17 cellular contexts compared by ENCODE assay signal in genomic region chr5:168137265-168137664, GRCh38.
DNase-seq lines count a peak whose midpoint lies in the region; ATAC-seq and TF ChIP-seq lines count a peak whose summit lies in the region.
"Had no signal": no experiment of that assay in that cellular context is flagged by ENCODE, and none has a peak within 500 bp of the region (broad histone marks: within the 10 kb centered on the region; RNA-seq: fewer than 3 reads in every experiment).

No MANE protein-coding gene starts in this region.

- H3K9ac ChIP-seq in mammary epithelial cell (ENCODE audit: insufficient read depth, low read length), result no peak overlapping the region

- dilution Hi-C loops in mammary epithelial cell (cut with HindIII; ENCODE audit: low sequenced_read_pairs), result no loop called here

- CTCF ChIA-PET in MCF 10A (lab: Yijun Ruan, JAX), result interaction anchor here (0.6 kb wide), 1 partner anchor 1367 kb away, joined by 3 read pairs; no protein-coding TSS in a partner anchor
- CTCF ChIA-PET in mammary epithelial cell (lab: Charles Lee; ENCODE audit: low non-redundant PET), result no interaction called here
- CTCF ChIA-PET in HEK293T (lab: Yijun Ruan, JAX), result interaction anchor here (0.6 kb wide), 1 partner anchor 400 kb away, joined by 3 read pairs; no protein-coding TSS in a partner anchor
- CTCF ChIA-PET in activated CD4-positive, alpha-beta memory T cell treated with anti-CD3 and anti-CD28 coated beads, Interleukin-2, amount 10 ng/mL, durations not matched to agents 7 days and 5 days (lab: Charles Lee), result no interaction called here

- H2AFZ ChIP-seq in mammary epithelial cell (ENCODE audit: low read depth, low read length), result no peak overlapping the region

- H4K20me1 ChIP-seq in mammary epithelial cell (ENCODE audit: insufficient read depth, low read length), result no peaks in the 10 kb centered on the region

- DNase-seq in MCF 10A (ENCODE audit: unreplicated experiment) (peak; percentile 26), mammary epithelial cell (no peak), HEK293T (ENCODE audit: extremely low spot score) (no peak), ACHN (no peak), suprapubic skin (ENCODE audit: low spot score in 2 of 2) (no peak)
- DNase-seq in activated CD4-positive, alpha-beta memory T cell treated with anti-CD3 and anti-CD28 coated beads, Interleukin-2, amount 10 ng/mL, durations not matched to agents 7 days and 5 days, result no peak
- no peak for DNase-seq in activated CD4-positive, alpha-beta T cell treated with anti-CD3 and anti-CD28 coated beads for 1 hour
- DNase-seq: 8988T; activated CD4-positive, alpha-beta T cell treated with anti-CD3 and anti-CD28 coated beads for 4 hours; activated T-cell treated with anti-CD3 and anti-CD28 coated beads, Interleukin-2, amount 50 U/mL, for 48 hours; CD8-positive, alpha-beta memory T cell; foreskin keratinocyte; NCI-H1092 treated with DMSO at 0.1 percent for 48 hours; SHP77; transverse colon had no signal

- H3K4me2 ChIP-seq in mammary epithelial cell (ENCODE audit: insufficient read depth, low read depth, low read length), result no peak overlapping the region

- H3K9me3 Mint-ChIP-seq in MCF 10A (ENCODE audit: unreplicated experiment), result no peaks in the 10 kb centered on the region
- no peaks in the 10 kb centered on the region for H3K9me3 Mint-ChIP-seq in activated CD4-positive, alpha-beta memory T cell treated with anti-CD3 and anti-CD28 coated beads, Interleukin-2, amount 10 ng/mL, durations not matched to agents 7 days and 5 days
- H3K9me3 Mint-ChIP-seq: memory B cell had no signal

- no peak overlapping the region for H3K4me3 ChIP-seq in mammary epithelial cell (replicated peaks in 1 of 3; ENCODE audit: insufficient read depth in 1 of 3, low read depth in 2 of 3, low read length in 3 of 3)
- H3K4me3 ChIP-seq in suprapubic skin, result no peak overlapping the region
- H3K4me3 ChIP-seq: transverse colon had no signal

- POLR2A ChIA-PET in MCF 10A (lab: Yijun Ruan, JAX) (interaction anchor here (0.8 kb wide), 1 partner anchor 23 kb away, joined by 5 read pairs; no protein-coding TSS in a partner anchor), HEK293T (lab: Yijun Ruan, JAX) (no interaction called here)
- POLR2A ChIA-PET in activated CD4-positive, alpha-beta memory T cell treated with anti-CD3 and anti-CD28 coated beads, Interleukin-2, amount 10 ng/mL, durations not matched to agents 7 days and 5 days (lab: Charles Lee), result no interaction called here

- no peak overlapping the region for H3K27ac ChIP-seq in mammary epithelial cell (ENCODE audit: insufficient read depth, low read depth, low read length)
- H3K27ac ChIP-seq in suprapubic skin, result no peak overlapping the region
- H3K27ac ChIP-seq: foreskin keratinocyte, transverse colon had no signal

- 81% methylated on average over 2 of the region's 2 CpGs for WGBS in mammary epithelial cell (ENCODE audit: low coverage, missing lambda C conversion rate)
- WGBS in suprapubic skin, result 38% methylated on average over 2 of the region's 2 CpGs

- no peak for TF ChIP-seq EP300 in suprapubic skin (IDR thresholded peaks at IDR 0.05)

- no peaks in the 10 kb centered on the region for H3K36me3 Mint-ChIP-seq in MCF 10A (ENCODE audit: insufficient read depth, unreplicated experiment)
- no peaks in the 10 kb centered on the region for H3K36me3 Mint-ChIP-seq in activated CD4-positive, alpha-beta memory T cell treated with anti-CD3 and anti-CD28 coated beads, Interleukin-2, amount 10 ng/mL, durations not matched to agents 7 days and 5 days (ENCODE audit: low read depth)
- H3K36me3 Mint-ChIP-seq: CD8-positive, alpha-beta memory T cell; memory B cell had no signal

- H3K36me3 ChIP-seq in mammary epithelial cell (ENCODE audit: insufficient read depth, low read length), result no peaks in the 10 kb centered on the region
- no peaks in the 10 kb centered on the region for H3K36me3 ChIP-seq in suprapubic skin
- H3K36me3 ChIP-seq: transverse colon had no signal

- in situ Hi-C loops in mammary epithelial cell (cut with MboI; ENCODE audit: low sequenced_read_pairs in 2 of 2) (no loop called here), ACHN (cut with HindIII; ENCODE audit: low pct_ligation_motif_present, low pct_unique_long_range_greater_than_20kb, low sequenced_read_pairs) (no loop called here)

- intact Hi-C loops in MCF 10A (cut with micrococcal nuclease), result no loop called here
- intact Hi-C loops in mammary epithelial cell (cut with micrococcal nuclease), result no loop called here

- no peaks in the 10 kb centered on the region for H3K27me3 ChIP-seq in mammary epithelial cell (ENCODE audit: insufficient read depth, low read length)
- no peaks in the 10 kb centered on the region for H3K27me3 ChIP-seq in suprapubic skin
- H3K27me3 ChIP-seq: foreskin keratinocyte, transverse colon had no signal

- H3K79me2 ChIP-seq in mammary epithelial cell (ENCODE audit: insufficient read depth, low read length), result no peaks in the 10 kb centered on the region

- no peak overlapping the region for H3K4me3 Mint-ChIP-seq in MCF 10A (ENCODE audit: unreplicated experiment)
- H3K4me3 Mint-ChIP-seq in activated CD4-positive, alpha-beta memory T cell treated with anti-CD3 and anti-CD28 coated beads, Interleukin-2, amount 10 ng/mL, durations not matched to agents 7 days and 5 days, result no peak overlapping the region
- H3K4me3 Mint-ChIP-seq: CD8-positive, alpha-beta memory T cell; memory B cell had no signal

- TF ChIP-seq CTCF in MCF 10A (IDR thresholded peaks at IDR 0.05; ENCODE audit: unreplicated experiment), result no peak
- TF ChIP-seq CTCF in mammary epithelial cell (conservative IDR thresholded peaks at IDR 0.05 in 1 of 2, IDR thresholded peaks at IDR 0.05 in 1 of 2; ENCODE audit: extremely low read depth in 1 of 2, insufficient read depth in 1 of 2, low read depth in 1 of 2, low read length in 2 of 2), result no peak
- TF ChIP-seq CTCF in suprapubic skin (IDR thresholded peaks at IDR 0.05), result no peak

- peaks cover 66% of the 10 kb centered on the region for H3K27me3 Mint-ChIP-seq in MCF 10A (ENCODE audit: insufficient read depth, unreplicated experiment)
- peaks cover 5% of the 10 kb centered on the region for H3K27me3 Mint-ChIP-seq in activated CD4-positive, alpha-beta memory T cell treated with anti-CD3 and anti-CD28 coated beads, Interleukin-2, amount 10 ng/mL, durations not matched to agents 7 days and 5 days

- H3K9me3 ChIP-seq in mammary epithelial cell (replicated peaks; ENCODE audit: insufficient read depth, low read length), result no peaks in the 10 kb centered on the region
- H3K9me3 ChIP-seq in suprapubic skin, result no peaks in the 10 kb centered on the region
- H3K9me3 ChIP-seq: transverse colon had no signal

- no peaks in the 10 kb centered on the region for H3K4me1 Mint-ChIP-seq in MCF 10A (ENCODE audit: insufficient read depth, unreplicated experiment)
- peaks cover 5% of the 10 kb centered on the region for H3K4me1 Mint-ChIP-seq in activated CD4-positive, alpha-beta memory T cell treated with anti-CD3 and anti-CD28 coated beads, Interleukin-2, amount 10 ng/mL, durations not matched to agents 7 days and 5 days

- ATAC-seq in HG03175 (IDR thresholded peaks at IDR 0.05; ENCODE audit: unreplicated experiment), result peak; percentile 38
- ATAC-seq: foreskin keratinocyte had no signal

- H3K27ac Mint-ChIP-seq in MCF 10A (ENCODE audit: low read depth, unreplicated experiment), result no peak overlapping the region
- H3K27ac Mint-ChIP-seq in activated CD4-positive, alpha-beta memory T cell treated with anti-CD3 and anti-CD28 coated beads, Interleukin-2, amount 10 ng/mL, durations not matched to agents 7 days and 5 days, result no peak overlapping the region
- H3K27ac Mint-ChIP-seq: CD8-positive, alpha-beta memory T cell; memory B cell had no signal

- H3K4me1 ChIP-seq in mammary epithelial cell (ENCODE audit: insufficient read depth, low read length), result no peaks in the 10 kb centered on the region
- no peaks in the 10 kb centered on the region for H3K4me1 ChIP-seq in suprapubic skin
- H3K4me1 ChIP-seq: foreskin keratinocyte had no signal

- TF ChIP-seq POLR2A in suprapubic skin (IDR thresholded peaks at IDR 0.05), result no peak

- BruUV-seq in MCF 10A (replicated peaks; lab: Mats Ljungman, UMichigan) (no TSS peak), mammary epithelial cell (replicated peaks; lab: Mats Ljungman, UMichigan) (no TSS peak)

TF ChIP-seq in HEK293T, 16 proteins besides CTCF, POLR2A, EP300 and RAD21:
- no peak for TF ChIP-seq CTBP1 (IDR thresholded peaks at IDR 0.05; ENCODE audit: borderline replicate concordance)
- TF ChIP-seq BHLHE40 (IDR thresholded peaks at IDR 0.05; ENCODE audit: borderline replicate concordance), result no peak
- TF ChIP-seq PKNOX1 (IDR thresholded peaks at IDR 0.05), result peak; percentile 38; the same call in 1 of the 2 replicates
- TF ChIP-seq SP1 (IDR thresholded peaks at IDR 0.05), result no peak

Comparison
In these comparisons a context has a peak if more than half of its experiments do, and no peak if none do; other contexts are left out.
1. CTCF ChIA-PET loops: an anchor here in MCF 10A (0.6 kb wide) and HEK293T (0.6 kb wide); none called in mammary epithelial cell and activated CD4-positive, alpha-beta memory T cell treated with anti-CD3 and anti-CD28 coated beads, Interleukin-2, amount 10 ng/mL, durations not matched to agents 7 days and 5 days.